9 cellular contexts compared by ENCODE assay signal in genomic region chr6:44043479-44044153, GRCh38.
DNase-seq lines count a peak whose midpoint lies in the region; TF ChIP-seq lines count a peak whose summit lies in the region.
"Had no signal": no experiment of that assay in that cellular context is flagged by ENCODE, and none has a peak within 500 bp of the region (broad histone marks: within the 10 kb centered on the region; RNA-seq: fewer than 3 reads in every experiment).

No MANE protein-coding gene starts in this region.

- no peak overlapping the region for H3K4me3 ChIP-seq in MG63
- H3K4me3 ChIP-seq in esophagus squamous epithelium = no peak overlapping the region
- H3K4me3 ChIP-seq in prostate gland = no peak overlapping the region
- H3K4me3 ChIP-seq: thoracic aorta had no signal

- H3K27ac ChIP-seq in esophagus squamous epithelium (peak overlapping the region; percentile 5 to 42 (median 34)), prostate gland (no peak overlapping the region)
- H3K27ac ChIP-seq: thoracic aorta had no signal

- peak overlapping the region in 1 of 7 donors; percentile 22 for H3K27ac Mint-ChIP-seq in CD14-positive monocyte
- H3K27ac Mint-ChIP-seq in mesothelial cell of epicardium = peak overlapping the region; percentile 54

- H3K9me3 ChIP-seq in MG63 (no peaks in the 10 kb centered on the region), esophagus squamous epithelium (no peaks in the 10 kb centered on the region), prostate gland (no peaks in the 10 kb centered on the region)
- H3K9me3 ChIP-seq: thoracic aorta had no signal

- 61 to 75% methylated on average over 2 of the region's 2 CpGs for WGBS in esophagus squamous epithelium, 2 donors
- WGBS in prostate gland = 76% methylated on average over 2 of the region's 2 CpGs

- intact Hi-C loops in CD14-positive monocyte (cut with micrococcal nuclease) = no loop called here
- intact Hi-C loops in esophagus squamous epithelium (cut with DNase I) = no loop called here
- intact Hi-C loops in prostate gland (cut with DNase I) = no loop called here

- H3K9me3 Mint-ChIP-seq in CD14-positive monocyte = no peaks in the 10 kb centered on the region
- no peaks in the 10 kb centered on the region for H3K9me3 Mint-ChIP-seq in mesothelial cell of epicardium

- peaks cover 0 to 4% of the 10 kb centered on the region in 2 donors for H3K36me3 Mint-ChIP-seq in CD14-positive monocyte
- H3K36me3 Mint-ChIP-seq in mesothelial cell of epicardium = no peaks in the 10 kb centered on the region

- peak; percentile 36 for DNase-seq in CD14-positive monocyte (ENCODE audit: low spot score)
- peak; percentile 99 for DNase-seq in MG63
- no peak for DNase-seq in esophagus squamous epithelium (lab: John Stamatoyannopoulos, UW)
- no peak for DNase-seq in mesothelial cell of epicardium (ENCODE audit: low spot score in 2 of 2, unreplicated experiment in 2 of 2)
- DNase-seq in prostate gland (ENCODE audit: low spot score) = no peak
- DNase-seq in T-helper 9 cell = no peak
- DNase-seq in RPMI8226 = no peak
- no peak for DNase-seq in COLO668 (lab: John Stamatoyannopoulos, UW; ENCODE audit: unreplicated experiment)

- TF ChIP-seq CTCF in CD14-positive monocyte (IDR thresholded peaks at IDR 0.05) (no peak), esophagus squamous epithelium (IDR thresholded peaks at IDR 0.05) (no peak), mesothelial cell of epicardium (IDR thresholded peaks at IDR 0.05; ENCODE audit: unreplicated experiment) (no peak), prostate gland (IDR thresholded peaks at IDR 0.05) (no peak)

- H3K27me3 Mint-ChIP-seq in CD14-positive monocyte (ENCODE audit: low read depth in 3 of 3) = peaks cover 3 to 11% (median 3%) of the 10 kb centered on the region in 3 donors
- no peaks in the 10 kb centered on the region for H3K27me3 Mint-ChIP-seq in mesothelial cell of epicardium (ENCODE audit: low read depth)

- H3K36me3 ChIP-seq in MG63 (no peaks in the 10 kb centered on the region), esophagus squamous epithelium (no peaks in the 10 kb centered on the region), prostate gland (no peaks in the 10 kb centered on the region)
- H3K36me3 ChIP-seq: thoracic aorta had no signal

- H3K4me3 Mint-ChIP-seq in CD14-positive monocyte (no peak overlapping the region), mesothelial cell of epicardium (no peak overlapping the region)

- H3K4me1 Mint-ChIP-seq in CD14-positive monocyte (peaks cover 23% of the 10 kb centered on the region), mesothelial cell of epicardium (peaks cover 32% of the 10 kb centered on the region)

- H3K4me1 ChIP-seq in esophagus squamous epithelium (peaks cover 19 to 71% (median 35%) of the 10 kb centered on the region in 3 donors), prostate gland (replicated peaks) (no peaks in the 10 kb centered on the region)

- TF ChIP-seq POLR2A in esophagus squamous epithelium (IDR thresholded peaks at IDR 0.05) = no peak
- TF ChIP-seq POLR2A in prostate gland (IDR thresholded peaks at IDR 0.05) = no peak

- H3K27me3 ChIP-seq in MG63 (no peaks in the 10 kb centered on the region), esophagus squamous epithelium (no peaks in the 10 kb centered on the region), prostate gland (replicated peaks; ENCODE audit: insufficient read depth) (no peaks in the 10 kb centered on the region)

Comparison
In these comparisons a context has a peak if more than half of its experiments do, and no peak if none do; other contexts are left out.
1. DNase-seq: peak in CD14-positive monocyte (single experiment) and MG63 (single experiment); none in esophagus squamous epithelium (single experiment), mesothelial cell of epicardium (0 of 2), prostate gland (single experiment), T-helper 9 cell (single experiment), RPMI8226 (single experiment) and COLO668 (single experiment).
2. H3K27ac ChIP-seq: peak in esophagus squamous epithelium (4 of 4); none in prostate gland (0 of 2).